ENCODE assay signal across 10 cellular contexts in genomic region chr20:60813066-60813465, GRCh38.
"Had no signal": no experiment of that assay in that cellular context is flagged by ENCODE, and none has a peak within 500 bp of the region (broad histone marks: within the 10 kb centered on the region; RNA-seq: fewer than 3 reads in every experiment).

No MANE protein-coding gene starts in this region.

- H3K9me3 ChIP-seq: HAP-1 had no signal

- DNase-seq: GM23248, GOT3, H7, HCEC 1CT, HFFc6 had no signal

- H3K36me3 ChIP-seq: HAP-1 had no signal

- H3K4me3 ChIP-seq: GM23248, GM23338, HAP-1 had no signal

- H3K27ac Mint-ChIP-seq: GM23338, HFFc6 had no signal

- H3K4me3 Mint-ChIP-seq: GM23338, HFFc6 had no signal

- FAIRE-seq: H1, H54 had no signal

- H3K4me1 ChIP-seq: HAP-1 had no signal

- ATAC-seq: GM23338, HCT116 had no signal

- H3K27ac ChIP-seq: GM23248 had no signal

- H3K4me1 Mint-ChIP-seq: GM23338 had no signal

- H3K4me2 ChIP-seq: GM23338 had no signal

- H3K9ac ChIP-seq: GM23248 had no signal

- H2AFZ ChIP-seq: GM23248, GM23338 had no signal
